17 cellular contexts compared by ENCODE assay signal in genomic region chr3:58039609-58040008, GRCh38. TPM values are rescaled to one million over a fixed set of nuclear protein-coding genes. Genes with fewer than 3 reads are reported as not detected.
DNase-seq lines count a peak whose midpoint lies in the region; ATAC-seq, FAIRE-seq and TF ChIP-seq lines count a peak whose summit lies in the region.
"Had no signal": no experiment of that assay in that cellular context is flagged by ENCODE, and none has a peak within 500 bp of the region (broad histone marks: within the 10 kb centered on the region; RNA-seq: fewer than 3 reads in every experiment).

No MANE protein-coding gene starts in this region.

- no peak overlapping the region for H3K4me3 Mint-ChIP-seq in dendritic cell treated with granulocyte-macrophage colony-stimulating factor and Interleukin-4, amounts not matched to agents 40 ng/mL and 50 ng/mL, for 4 days
- no peak overlapping the region for H3K4me3 Mint-ChIP-seq in T-cell
- H3K4me3 Mint-ChIP-seq: activated T-helper 17 cell treated with anti-CD3 and anti-CD28 coated beads, Interleukin-2, amount 50 U/mL, for 72 hours had no signal

- H3K27me3 ChIP-seq in prostate gland (replicated peaks; ENCODE audit: insufficient read depth), result no peaks in the 10 kb centered on the region
- H3K27me3 ChIP-seq: foreskin keratinocyte had no signal

- peaks cover 35% of the 10 kb centered on the region for H3K4me1 Mint-ChIP-seq in dendritic cell treated with granulocyte-macrophage colony-stimulating factor and Interleukin-4, amounts not matched to agents 40 ng/mL and 50 ng/mL, for 4 days (ENCODE audit: low read depth)
- H3K4me1 Mint-ChIP-seq in T-cell, result peaks cover 69 to 79% (median 77%) of the 10 kb centered on the region in 3 donors

- no peaks in the 10 kb centered on the region for H3K9me3 ChIP-seq in prostate gland

- intact Hi-C loops in dendritic cell treated with granulocyte-macrophage colony-stimulating factor and Interleukin-4, amounts not matched to agents 40 ng/mL and 50 ng/mL, for 4 days (cut with micrococcal nuclease), result loop anchor here (5.0 kb wide), 1 partner anchor 33 kb away; no protein-coding TSS in a partner anchor
- intact Hi-C loops in prostate gland (cut with DNase I), result no loop called here

- TF ChIP-seq POLR2A in GM12891 (IDR thresholded peaks at IDR 0.05; ENCODE audit: low read depth, low read length) (no peak), prostate gland (IDR thresholded peaks at IDR 0.05) (no peak)

- CTCF ChIA-PET in T-cell (lab: Charles Lee), result interaction anchor here in 1 of 2 donors (0.7 kb wide), 1 partner anchor 16 kb away, joined by 7 read pairs; no protein-coding TSS in a partner anchor

- 57% methylated on average over 2 of the region's 2 CpGs for WGBS in prostate gland

- no peaks in the 10 kb centered on the region for H3K9me3 Mint-ChIP-seq in dendritic cell treated with granulocyte-macrophage colony-stimulating factor and Interleukin-4, amounts not matched to agents 40 ng/mL and 50 ng/mL, for 4 days
- H3K9me3 Mint-ChIP-seq in T-cell, result no peaks in the 10 kb centered on the region
- H3K9me3 Mint-ChIP-seq: activated T-helper 17 cell treated with anti-CD3 and anti-CD28 coated beads, Interleukin-2, amount 50 U/mL, for 72 hours; naive thymus-derived CD8-positive, alpha-beta T cell had no signal

- H3K36me3 ChIP-seq in prostate gland, result no peaks in the 10 kb centered on the region
- H3K36me3 ChIP-seq: WERI-Rb-1 had no signal

- H3K27ac Mint-ChIP-seq in dendritic cell treated with granulocyte-macrophage colony-stimulating factor and Interleukin-4, amounts not matched to agents 40 ng/mL and 50 ng/mL, for 4 days, result peak overlapping the region; percentile 53
- no peak overlapping the region for H3K27ac Mint-ChIP-seq in T-cell
- H3K27ac Mint-ChIP-seq: activated T-helper 17 cell treated with anti-CD3 and anti-CD28 coated beads, Interleukin-2, amount 50 U/mL, for 72 hours had no signal

- H3K27ac ChIP-seq in prostate gland, result peak overlapping the region; percentile 66 to 71
- H3K27ac ChIP-seq: foreskin keratinocyte, WERI-Rb-1 had no signal

- no peak for FAIRE-seq in GM12891 (lab: Jason Lieb, UNC)
- FAIRE-seq: endometrium had no signal

- POLR2A ChIA-PET in T-cell (lab: Charles Lee), result interaction anchor here in 1 of 2 donors (0.8 kb wide), 1 partner anchor 42 kb away, joined by 5 read pairs; no protein-coding TSS in a partner anchor

- no peak for ATAC-seq in GM21360 (IDR thresholded peaks at IDR 0.05; ENCODE audit: unreplicated experiment)
- ATAC-seq in T-cell (replicated peaks in 1 of 4), result no peak
- ATAC-seq: activated T-helper 17 cell treated with anti-CD3 and anti-CD28 coated beads, Interleukin-2, amount 50 U/mL, for 72 hours; foreskin keratinocyte; naive thymus-derived CD8-positive, alpha-beta T cell had no signal

- no peaks in the 10 kb centered on the region for H3K27me3 Mint-ChIP-seq in dendritic cell treated with granulocyte-macrophage colony-stimulating factor and Interleukin-4, amounts not matched to agents 40 ng/mL and 50 ng/mL, for 4 days
- no peaks in the 10 kb centered on the region for H3K27me3 Mint-ChIP-seq in T-cell
- H3K27me3 Mint-ChIP-seq: activated T-helper 17 cell treated with anti-CD3 and anti-CD28 coated beads, Interleukin-2, amount 50 U/mL, for 72 hours; naive thymus-derived CD8-positive, alpha-beta T cell had no signal

- no peak overlapping the region for H3K4me3 ChIP-seq in prostate gland

- H3K36me3 Mint-ChIP-seq in dendritic cell treated with granulocyte-macrophage colony-stimulating factor and Interleukin-4, amounts not matched to agents 40 ng/mL and 50 ng/mL, for 4 days (ENCODE audit: low read depth), result no peaks in the 10 kb centered on the region
- peaks cover 4% of the 10 kb centered on the region for H3K36me3 Mint-ChIP-seq in T-cell

- H3K4me1 ChIP-seq in prostate gland (replicated peaks), result peaks cover 60% of the 10 kb centered on the region

- no peak for TF ChIP-seq CTCF in prostate gland (IDR thresholded peaks at IDR 0.05)

- no peak for DNase-seq in GM12891 (ENCODE audit: insufficient read length, low spot score)
- DNase-seq in MV-4-11 (lab: John Stamatoyannopoulos, UW), result peak; percentile 12
- no peak for DNase-seq in prostate gland (ENCODE audit: low spot score)
- no peak for DNase-seq in NCI-H82 treated with DMSO at 0.1 percent for 48 hours (lab: John Stamatoyannopoulos, UW; ENCODE audit: unreplicated experiment)
- no peak for DNase-seq in T-cell
- DNase-seq: C1 segment of cervical spinal cord; cerebellar nuclear complex; foreskin keratinocyte; GOT3; naive thymus-derived CD8-positive, alpha-beta T cell; retina; SW 1271; WERI-Rb-1 had no signal

TF ChIP-seq in GM12891, 5 proteins besides CTCF, POLR2A, EP300 and RAD21:
- TF ChIP-seq SPI1 (IDR thresholded peaks at IDR 0.05; ENCODE audit: low read depth, low read length) (peak; percentile 61), PAX5 (IDR thresholded peaks at IDR 0.05; ENCODE audit: insufficient read depth, low read length, severe bottlenecking) (no peak)

RNA-seq across cellular contexts. Expression of gene FLNB, which starts 31.4 kb away (rescaled TPM):
- 23.1 TPM for polyA plus RNA-seq in GM12891 (2012; ENCODE audit: low read depth, missing spikeins)
- 100 to 1,000 TPM; 331 to 408 TPM for total RNA-seq in prostate gland
- 10 to 100 TPM; 37.0 to 79.7 (median 39.4) TPM for total RNA-seq in T-cell

Comparison
In these comparisons a context has a peak if more than half of its experiments do, and no peak if none do; other contexts are left out.
1. RNA of gene FLNB, which starts 31.4 kb away (total RNA-seq): 331 to 408 TPM in prostate gland; 37.0 to 79.7 TPM in T-cell; every median in the first group is over 4 times any median in the second.